In the genomic region with DNA sequence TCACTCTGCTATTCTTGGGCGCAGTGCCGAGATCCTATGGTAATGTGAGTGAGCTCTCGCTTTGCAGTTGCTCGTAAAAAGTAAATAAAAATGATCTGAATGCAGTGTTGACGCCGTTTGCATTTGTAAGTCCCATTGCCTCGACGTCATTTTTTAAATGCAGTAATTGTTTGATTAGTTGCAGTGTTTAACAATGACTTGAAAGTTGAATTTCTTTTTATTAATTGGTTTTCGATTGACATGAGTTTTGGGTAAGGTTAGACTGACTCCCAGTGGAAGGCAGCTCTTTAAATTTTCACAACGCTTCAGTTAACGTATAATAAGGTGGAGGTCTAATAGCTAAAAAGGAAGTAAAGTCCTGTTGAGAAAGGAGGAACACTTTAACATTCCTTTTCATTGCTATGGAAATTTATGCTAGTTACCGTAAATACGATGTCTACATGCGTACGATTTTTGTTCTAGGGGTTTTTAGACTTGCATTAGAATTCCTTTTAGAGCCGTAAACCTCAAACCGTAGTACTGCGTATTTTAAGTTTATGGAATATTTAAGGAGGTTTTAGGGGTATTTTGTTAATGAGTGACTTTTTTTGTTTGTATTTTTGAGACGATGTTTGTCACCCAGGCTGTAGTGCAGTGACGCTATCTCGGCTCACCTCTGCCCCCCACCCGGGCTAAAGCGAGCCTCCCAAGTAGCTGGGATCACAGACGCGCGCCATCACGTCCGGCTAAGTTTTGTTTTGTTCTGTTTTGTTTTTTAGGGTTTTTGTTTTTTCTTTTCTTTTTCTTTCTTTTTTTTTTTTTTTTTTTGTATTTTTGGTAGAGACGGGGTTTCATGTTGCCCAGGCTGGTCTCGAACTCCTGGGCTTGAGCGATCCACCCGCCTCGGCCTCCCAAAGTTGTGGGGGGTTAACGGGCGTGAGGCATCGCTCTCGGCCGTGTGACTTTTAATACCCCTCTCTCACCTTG, we compare ENCODE assay signal across 8 cellular contexts. TPM values are rescaled to one million over a fixed set of nuclear protein-coding genes. Genes with fewer than 3 reads are reported as not detected.
DNase-seq lines count a peak whose midpoint lies in the region; TF ChIP-seq lines count a peak whose summit lies in the region.

No MANE protein-coding gene starts in this region.

- DNase-seq in NCI-H2171 treated with DMSO at 0.1 percent for 48 hours (lab: John Stamatoyannopoulos, UW) (peak; percentile 67), NCI-H2171 (lab: John Stamatoyannopoulos, UW) (no peak), astrocyte of the cerebellum (ENCODE audit: low read depth) (no peak), kidney glomerular epithelial cell (lab: John Stamatoyannopoulos, UW) (peak; percentile 71), NK-92 (lab: John Stamatoyannopoulos, UW; ENCODE audit: unreplicated experiment) (no peak), GM20000 (ENCODE audit: low spot score) (no peak)
- peak; percentile 57 for DNase-seq in stimulated activated CD8-positive, alpha-beta memory T cell treated with anti-CD3 and anti-CD28 coated beads, Interleukin-4, amount 100 ng/mL, for 48 hours

- in situ Hi-C loops in astrocyte of the cerebellum (cut with HindIII; ENCODE audit: low sequenced_read_pairs), result no loop called here

- TF ChIP-seq CTCF in astrocyte of the cerebellum (IDR thresholded peaks at IDR 0.05; ENCODE audit: low read depth, low read length, missing control alignments), result no peak
- no peak for TF ChIP-seq CTCF in GM20000 (IDR thresholded peaks at IDR 0.05; ENCODE audit: extremely low read depth, missing control alignments)

- H3K4me3 ChIP-seq in astrocyte of the cerebellum (ENCODE audit: low read depth, low read length), result peak overlapping the region; percentile 99

TF ChIP-seq in PFSK-1, 5 proteins besides CTCF, POLR2A, EP300 and RAD21:
- peak; percentile 33; the same call in 1 of the 2 replicates for TF ChIP-seq SIN3A (IDR thresholded peaks at IDR 0.05; ENCODE audit: borderline replicate concordance, insufficient read depth, low read length)
- TF ChIP-seq TAF1 (IDR thresholded peaks at IDR 0.05; ENCODE audit: borderline replicate concordance, insufficient read depth, low read length), result no peak

RNA-seq across cellular contexts. Expression of a gene that starts 1.4 kb away (rescaled TPM):
- 307 TPM for polyA plus RNA-seq in PFSK-1 (2012; ENCODE audit: insufficient read length, low read depth)

Comparison
In these comparisons a context has a peak if more than half of its experiments do, and no peak if none do; other contexts are left out.
1. DNase-seq: peak in NCI-H2171 treated with DMSO at 0.1 percent for 48 hours (single experiment), kidney glomerular epithelial cell (single experiment) and stimulated activated CD8-positive, alpha-beta memory T cell treated with anti-CD3 and anti-CD28 coated beads, Interleukin-4, amount 100 ng/mL, for 48 hours (single experiment); none in NCI-H2171 (single experiment), astrocyte of the cerebellum (single experiment), NK-92 (single experiment) and GM20000 (single experiment).